9 cellular contexts compared by ENCODE assay signal in genomic region chr2:241219030-241219382, GRCh38. TPM values are rescaled to one million over a fixed set of nuclear protein-coding genes. Genes with fewer than 3 reads are reported as not detected.
DNase-seq lines count a peak whose midpoint lies in the region; ATAC-seq, FAIRE-seq and TF ChIP-seq lines count a peak whose summit lies in the region.
"Had no signal": no experiment of that assay in that cellular context is flagged by ENCODE, and none has a peak within 500 bp of the region (broad histone marks: within the 10 kb centered on the region; RNA-seq: fewer than 3 reads in every experiment).

No MANE protein-coding gene starts in this region.

- 0 out of 2 replicates have a peak, but pooled peaks cover 4% of the 10 kb centered on the region for H3K27me3 ChIP-seq in GM23248 (replicated peaks; ENCODE audit: insufficient read depth)
- H3K27me3 ChIP-seq in astrocyte (ENCODE audit: insufficient read depth, low read length) = peaks cover 2% of the 10 kb centered on the region
- no peaks in the 10 kb centered on the region for H3K27me3 ChIP-seq in mesendoderm (ENCODE audit: insufficient read depth, low read length, poor library complexity)

- no peak for ATAC-seq in A549
- no peak for ATAC-seq in HG02870 (IDR thresholded peaks at IDR 0.05; ENCODE audit: unreplicated experiment)

- no peaks in the 10 kb centered on the region for H3K79me1 ChIP-seq in mesendoderm (ENCODE audit: low read length)

- H3K4me1 ChIP-seq in A549 = peaks cover 7% of the 10 kb centered on the region; the same call in 1 of the 3 replicates
- H3K4me1 ChIP-seq in GM23248 (ENCODE audit: insufficient read depth) = peaks cover 21% of the 10 kb centered on the region
- H3K4me1 ChIP-seq in astrocyte (ENCODE audit: insufficient read depth, low read length) = peaks cover 6% of the 10 kb centered on the region
- H3K4me1 ChIP-seq in mesendoderm (ENCODE audit: control insufficient read depth, low read depth, low read length) = peaks cover 2% of the 10 kb centered on the region

- H3F3A ChIP-seq in GM23248 (ENCODE audit: insufficient read depth) = peaks cover 28% of the 10 kb centered on the region

- peak overlapping the region; percentile 73 for H3K56ac ChIP-seq in mesendoderm (ENCODE audit: low read length)

- no peak for TF ChIP-seq RAD21 in A549 (conservative IDR thresholded peaks at IDR 0.05 in 1 of 2, IDR thresholded peaks at IDR 0.05 in 1 of 2)

- peak overlapping the region; percentile 94 for H3K4me3 Mint-ChIP-seq in astrocyte (ENCODE audit: unreplicated experiment)

- CTCF ChIA-PET in A549 (lab: Yijun Ruan, JAX) = interaction anchor here (0.6 to 1.8 kb wide), 7 partner anchors 18 to 367 kb away, joined by 3 to 10 read pairs (median 3); partner anchors contain the start of gene HDLBP

- H4K20me1 ChIP-seq in GM23248 (ENCODE audit: insufficient read depth) (no peaks in the 10 kb centered on the region), astrocyte (ENCODE audit: insufficient read depth, low read length) (peaks cover 15% of the 10 kb centered on the region)

- peak overlapping the region; percentile 72 for H3K9ac ChIP-seq in GM23248
- H3K9ac ChIP-seq in astrocyte (ENCODE audit: low read length) = peak overlapping the region; percentile 66
- peak overlapping the region; percentile 78 for H3K9ac ChIP-seq in mesendoderm (ENCODE audit: low read length)

- peak overlapping the region; percentile 83 for H3K27ac Mint-ChIP-seq in astrocyte (ENCODE audit: unreplicated experiment)

- no peaks in the 10 kb centered on the region for H3K36me3 ChIP-seq in GM23248 (ENCODE audit: low read depth)
- no peaks in the 10 kb centered on the region for H3K36me3 ChIP-seq in astrocyte (ENCODE audit: insufficient read depth, low read length)
- H3K36me3 ChIP-seq in mesendoderm (ENCODE audit: control insufficient read depth, insufficient read depth, low read length) = no peaks in the 10 kb centered on the region

- H3K36me3 Mint-ChIP-seq in astrocyte (ENCODE audit: low read depth, unreplicated experiment) = no peaks in the 10 kb centered on the region
- H3K36me3 Mint-ChIP-seq: memory B cell had no signal

- TF ChIP-seq POLR2A in A549 (IDR thresholded peaks at IDR 0.05; ENCODE audit: low read length) = no peak

- H2AFZ ChIP-seq in GM23248 (peak overlapping the region; percentile 83), astrocyte (ENCODE audit: low read depth, low read length) (no peak overlapping the region)

- TF ChIP-seq CTCF in A549 (IDR thresholded peaks at IDR 0.05) (no peak; the same call in 2 of the 3 replicates), astrocyte (IDR thresholded peaks at IDR 0.05; ENCODE audit: insufficient read depth, low read depth, low read length) (no peak)

- H3K27ac ChIP-seq in A549 (peak overlapping the region; percentile 78 to 97), GM23248 (no peak overlapping the region), astrocyte (ENCODE audit: low read depth, low read length) (no peak overlapping the region), mesendoderm (ENCODE audit: low read depth, low read length) (no peak overlapping the region)

- H3K23ac ChIP-seq in mesendoderm (ENCODE audit: low read length) = no peak overlapping the region

- no peak overlapping the region for H2BK15ac ChIP-seq in mesendoderm (replicated peaks; ENCODE audit: low read depth)

- POLR2A ChIA-PET in A549 (lab: Yijun Ruan, JAX) = interaction anchor here (0.6 to 0.7 kb wide), 2 partner anchors 95 to 411 kb away, joined by 4 to 6 read pairs; no protein-coding TSS in a partner anchor

- DNase-seq in A549 (ENCODE audit: low read depth in 1 of 2, low spot score in 1 of 2) (no peak), GM23248 (no peak), astrocyte (ENCODE audit: low read depth) (no peak), mesendoderm (no peak), COLO829 (ENCODE audit: low spot score) (no peak), ureter (ENCODE audit: low spot score) (no peak)
- no peak for DNase-seq in NK-92 treated with Interleukin-12 subunit alpha and Interleukin-12 subunit beta, amount 100 ng/mL, for 24 hours (lab: John Stamatoyannopoulos, UW)

- no peak for TF ChIP-seq EP300 in A549 (IDR thresholded peaks at IDR 0.05)

- no peak overlapping the region for H4K5ac ChIP-seq in mesendoderm (ENCODE audit: low read length)

- no peak overlapping the region for H3K18ac ChIP-seq in mesendoderm (ENCODE audit: low read length)

- H3K4me1 Mint-ChIP-seq in astrocyte (ENCODE audit: low read depth, unreplicated experiment) = peaks cover 4% of the 10 kb centered on the region

- H3K79me2 ChIP-seq in GM23248 (ENCODE audit: insufficient read depth) = no peaks in the 10 kb centered on the region
- no peaks in the 10 kb centered on the region for H3K79me2 ChIP-seq in astrocyte (ENCODE audit: insufficient read depth, low read length)
- H3K79me2 ChIP-seq in mesendoderm (ENCODE audit: control insufficient read depth, insufficient read depth, low read length) = no peaks in the 10 kb centered on the region

- H3K9me2 ChIP-seq in GM23248 (ENCODE audit: insufficient read depth) = no peaks in the 10 kb centered on the region

- H4K8ac ChIP-seq in mesendoderm (ENCODE audit: low read depth, low read length) = no peak overlapping the region

- no peaks in the 10 kb centered on the region for H3K9me3 Mint-ChIP-seq in astrocyte (ENCODE audit: unreplicated experiment)
- H3K9me3 Mint-ChIP-seq: memory B cell had no signal

- no peak overlapping the region for H3K4ac ChIP-seq in mesendoderm (ENCODE audit: low read depth, low read length)

- H3K9me3 ChIP-seq in A549 (no peaks in the 10 kb centered on the region), GM23248 (ENCODE audit: low read depth) (no peaks in the 10 kb centered on the region), astrocyte (ENCODE audit: insufficient read depth, low read depth, low read length) (no peaks in the 10 kb centered on the region)

- H2BK120ac ChIP-seq in mesendoderm (ENCODE audit: low read depth, low read length) = no peak overlapping the region

- WGBS in A549 (ENCODE audit: missing lambda C conversion rate) = 62% methylated on average over 4 of the region's 4 CpGs
- WGBS in GM23248 (ENCODE audit: low coverage in 1 of 2, low lambda C conversion rate in 2 of 2, missing lambda C conversion rate in 2 of 2), 2 experiments = 38 to 42% methylated on average over 4 of the region's 4 CpGs
- no CpG with 5 or more reads among the region's 4 CpGs for WGBS in mesendoderm (ENCODE audit: extremely low coverage, insufficient coverage, low lambda C conversion rate)

- no peak overlapping the region for H2AK5ac ChIP-seq in mesendoderm (ENCODE audit: low read length)

- FAIRE-seq in A549 (lab: Jason Lieb, UNC) (no peak), astrocyte (lab: Jason Lieb, UNC) (no peak)

- H3K4me2 ChIP-seq in A549 (peak overlapping the region; percentile 80), GM23248 (ENCODE audit: unreplicated experiment) (peak overlapping the region; percentile 73), astrocyte (ENCODE audit: low read length) (peak overlapping the region; percentile 90), mesendoderm (ENCODE audit: low read length) (peak overlapping the region; percentile 48)

- no peak overlapping the region for H2BK5ac ChIP-seq in mesendoderm (ENCODE audit: low read length)

- in situ Hi-C loops in GM23248 (cut with MboI) = no loop called here

- H3K4me3 ChIP-seq in A549 (peak overlapping the region; percentile 79), GM23248 (peak overlapping the region; percentile 77), astrocyte (ENCODE audit: insufficient read depth, low read depth, low read length) (peak overlapping the region; percentile 64), mesendoderm (ENCODE audit: low read length) (no peak overlapping the region)

- H3K27me3 Mint-ChIP-seq in astrocyte (ENCODE audit: low read depth, unreplicated experiment) = peaks cover 7% of the 10 kb centered on the region
- H3K27me3 Mint-ChIP-seq: memory B cell had no signal

TF ChIP-seq in A549, 52 proteins besides CTCF, POLR2A, EP300 and RAD21:
- TF ChIP-seq RNF2 (IDR thresholded peaks at IDR 0.05; ENCODE audit: borderline replicate concordance, low read depth) (no peak), GATA3 (IDR thresholded peaks at IDR 0.05; ENCODE audit: borderline replicate concordance) (no peak), SMC3 (IDR thresholded peaks at IDR 0.05) (no peak), ATOH8 (CRISPR knock-in tag; IDR thresholded peaks at IDR 0.05; ENCODE audit: low read depth) (no peak), RCOR1 (IDR thresholded peaks at IDR 0.05; ENCODE audit: low read depth, low read length) (no peak), JUN (IDR thresholded peaks at IDR 0.05) (no peak), ZNF302 (CRISPR knock-in tag; IDR thresholded peaks at IDR 0.05) (no peak), CBX8 (IDR thresholded peaks at IDR 0.05) (no peak), CHD2 (IDR thresholded peaks at IDR 0.05; ENCODE audit: low read length, partially characterized antibody) (no peak)
- TF ChIP-seq, protein P1, sequence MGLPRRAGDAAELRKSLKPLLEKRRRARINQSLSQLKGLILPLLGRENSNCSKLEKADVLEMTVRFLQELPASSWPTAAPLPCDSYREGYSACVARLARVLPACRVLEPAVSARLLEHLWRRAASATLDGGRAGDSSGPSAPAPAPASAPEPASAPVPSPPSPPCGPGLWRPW (IDR thresholded peaks at IDR 0.05) = no peak

RNA-seq across cellular contexts. Expression of gene ANO7, which starts 30.5 kb away (rescaled TPM):
- 0.92 and 1.3 TPM in 2 replicates for polyA plus RNA-seq in A549 (2011; rRNA removed)
- polyA plus RNA-seq in A549 (2012; cell fraction: cytosol; rRNA removed) = 2.1 and 3.1 TPM in 2 replicates
- polyA plus RNA-seq in A549 (2012; cell fraction: nucleus; rRNA removed) = 3.7 and 4.2 TPM in 2 replicates
- 2.0 to 3.0 TPM (median 2.7 TPM) in 3 replicates for polyA plus RNA-seq in A549 (2017; fragmentation: RNase III; extraction: RNeasy Plus Mini Kit Qiagen cat#74134 plus additional on column Dnase treatment)
- polyA minus RNA-seq in A549 (2011; rRNA and poly(A)+ RNA removed) = 1.9 and 2.8 TPM in 2 replicates
- 0.22 and 0.38 TPM in 2 replicates for total RNA-seq in GM23248 (2014; rRNA removed; shearing (Covaris generic))
- 2.6 TPM in 2 replicates for polyA plus RNA-seq in GM23248 (2016; fragmentation: Nextera tagmentation; extraction: Ambion mirVana)
- 5.8 and 7.1 TPM in 2 replicates for total RNA-seq in astrocyte
- polyA plus RNA-seq in mesendoderm (2013, experiment 1 of 2) = 2.7 TPM
- 2.5 TPM for polyA plus RNA-seq in mesendoderm (2013, experiment 2 of 2)
- 1.4 TPM for total RNA-seq in ureter

Comparison
In these comparisons a context has a peak if more than half of its experiments do, and no peak if none do; other contexts are left out.
1. H3K27ac ChIP-seq: peak in A549 (2 of 2); none in GM23248 (single experiment), astrocyte (single experiment) and mesendoderm (single experiment).
2. Peak in every context shown above with its lines, with median percentiles within 50 percentile points of each other: H3K4me2 ChIP-seq and H3K9ac ChIP-seq.